Comparison of ENCODE assay signal across 1 cellular context in the genomic region with DNA sequence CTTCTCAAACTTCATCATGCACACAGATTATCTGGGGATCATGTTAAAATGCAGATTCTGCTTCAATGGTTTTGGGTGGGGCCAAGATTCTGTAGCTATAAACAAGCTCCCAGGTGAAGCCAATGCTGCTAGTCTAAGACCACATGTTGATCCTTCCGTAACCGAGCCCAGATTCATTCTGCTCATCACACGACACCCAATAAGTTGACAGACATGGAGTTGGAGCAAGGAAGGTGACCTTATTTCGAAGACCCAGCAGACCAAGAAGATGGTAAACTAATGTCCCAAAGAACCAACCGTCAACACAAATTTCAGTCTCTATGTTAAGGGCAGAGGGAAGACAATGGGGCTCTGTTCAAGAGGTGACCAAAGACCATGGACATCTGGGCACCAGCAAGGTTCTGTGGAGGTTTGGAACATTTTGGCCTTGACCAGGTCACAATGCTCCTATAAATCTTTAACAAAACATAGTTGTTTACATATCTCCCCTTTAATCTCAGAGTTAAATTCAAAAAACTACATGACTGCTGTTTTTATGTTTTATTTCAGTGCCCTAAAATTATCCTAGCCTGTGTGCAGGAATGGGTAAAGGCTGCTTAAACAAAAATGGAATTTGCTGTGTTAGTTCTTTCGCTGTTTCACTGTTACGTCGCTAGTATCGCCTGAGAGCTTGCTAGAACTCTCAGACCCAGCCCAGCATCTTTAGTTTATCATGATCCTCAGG.
TF ChIP-seq lines count a peak whose summit lies in the region.

No MANE protein-coding gene starts in this region.

TF ChIP-seq in HepG2, 621 proteins besides CTCF, POLR2A, EP300 and RAD21 (continued from another document and continues in another):
- TF ChIP-seq, protein P1, sequence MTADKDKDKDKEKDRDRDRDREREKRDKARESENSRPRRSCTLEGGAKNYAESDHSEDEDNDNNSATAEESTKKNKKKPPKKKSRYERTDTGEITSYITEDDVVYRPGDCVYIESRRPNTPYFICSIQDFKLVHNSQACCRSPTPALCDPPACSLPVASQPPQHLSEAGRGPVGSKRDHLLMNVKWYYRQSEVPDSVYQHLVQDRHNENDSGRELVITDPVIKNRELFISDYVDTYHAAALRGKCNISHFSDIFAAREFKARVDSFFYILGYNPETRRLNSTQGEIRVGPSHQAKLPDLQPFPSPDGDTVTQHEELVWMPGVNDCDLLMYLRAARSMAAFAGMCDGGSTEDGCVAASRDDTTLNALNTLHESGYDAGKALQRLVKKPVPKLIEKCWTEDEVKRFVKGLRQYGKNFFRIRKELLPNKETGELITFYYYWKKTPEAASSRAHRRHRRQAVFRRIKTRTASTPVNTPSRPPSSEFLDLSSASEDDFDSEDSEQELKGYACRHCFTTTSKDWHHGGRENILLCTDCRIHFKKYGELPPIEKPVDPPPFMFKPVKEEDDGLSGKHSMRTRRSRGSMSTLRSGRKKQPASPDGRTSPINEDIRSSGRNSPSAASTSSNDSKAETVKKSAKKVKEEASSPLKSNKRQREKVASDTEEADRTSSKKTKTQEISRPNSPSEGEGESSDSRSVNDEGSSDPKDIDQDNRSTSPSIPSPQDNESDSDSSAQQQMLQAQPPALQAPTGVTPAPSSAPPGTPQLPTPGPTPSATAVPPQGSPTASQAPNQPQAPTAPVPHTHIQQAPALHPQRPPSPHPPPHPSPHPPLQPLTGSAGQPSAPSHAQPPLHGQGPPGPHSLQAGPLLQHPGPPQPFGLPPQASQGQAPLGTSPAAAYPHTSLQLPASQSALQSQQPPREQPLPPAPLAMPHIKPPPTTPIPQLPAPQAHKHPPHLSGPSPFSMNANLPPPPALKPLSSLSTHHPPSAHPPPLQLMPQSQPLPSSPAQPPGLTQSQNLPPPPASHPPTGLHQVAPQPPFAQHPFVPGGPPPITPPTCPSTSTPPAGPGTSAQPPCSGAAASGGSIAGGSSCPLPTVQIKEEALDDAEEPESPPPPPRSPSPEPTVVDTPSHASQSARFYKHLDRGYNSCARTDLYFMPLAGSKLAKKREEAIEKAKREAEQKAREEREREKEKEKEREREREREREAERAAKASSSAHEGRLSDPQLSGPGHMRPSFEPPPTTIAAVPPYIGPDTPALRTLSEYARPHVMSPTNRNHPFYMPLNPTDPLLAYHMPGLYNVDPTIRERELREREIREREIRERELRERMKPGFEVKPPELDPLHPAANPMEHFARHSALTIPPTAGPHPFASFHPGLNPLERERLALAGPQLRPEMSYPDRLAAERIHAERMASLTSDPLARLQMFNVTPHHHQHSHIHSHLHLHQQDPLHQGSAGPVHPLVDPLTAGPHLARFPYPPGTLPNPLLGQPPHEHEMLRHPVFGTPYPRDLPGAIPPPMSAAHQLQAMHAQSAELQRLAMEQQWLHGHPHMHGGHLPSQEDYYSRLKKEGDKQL (CRISPR knock-in tag; IDR thresholded peaks at IDR 0.05; ENCODE audit: low read depth): peak; percentile 67; the same call in 1 of the 2 replicates
- TF ChIP-seq NR2F6 (IDR thresholded peaks at IDR 0.05) (peak; percentile 95), NR2F6 (CRISPR knock-in tag; IDR thresholded peaks at IDR 0.05) (peak; percentile 97), FOSL2 (CRISPR knock-in tag; IDR thresholded peaks at IDR 0.05) (peak; percentile 73), ZKSCAN8 (CRISPR knock-in tag; IDR thresholded peaks at IDR 0.05; ENCODE audit: borderline replicate concordance) (peak; percentile 68), HOXA5 (CRISPR knock-in tag; IDR thresholded peaks at IDR 0.05) (peak; percentile 57; the same call in 1 of the 2 replicates), FOXK2 (IDR thresholded peaks at IDR 0.05) (0 out of 2 replicates have a peak, but pooled peaks have one; percentile 52), HNF4A (CRISPR knock-in tag; IDR thresholded peaks at IDR 0.05) (peak; percentile 98), ZNF263 (CRISPR knock-in tag; IDR thresholded peaks at IDR 0.05) (no peak), KAT8 (CRISPR knock-in tag; IDR thresholded peaks at IDR 0.05) (peak; percentile 68), MYC (CRISPR knock-in tag; IDR thresholded peaks at IDR 0.05; ENCODE audit: borderline replicate concordance) (0 out of 2 replicates have a peak, but pooled peaks have one; percentile 13), ZNF260 (CRISPR knock-in tag; IDR thresholded peaks at IDR 0.05; ENCODE audit: borderline replicate concordance, low read depth) (no peak), NONO (IDR thresholded peaks at IDR 0.05) (no peak), NONO (CRISPR knock-in tag; conservative IDR thresholded peaks at IDR 0.05) (peak; percentile 57), FOXO4 (CRISPR knock-in tag; conservative IDR thresholded peaks at IDR 0.05) (0 out of 2 replicates have a peak, but pooled peaks have one; percentile 81), ZNF430 (CRISPR knock-in tag; IDR thresholded peaks at IDR 0.05) (peak; percentile 70; the same call in 1 of the 2 replicates), ARID2 (CRISPR knock-in tag; IDR thresholded peaks at IDR 0.05; ENCODE audit: borderline replicate concordance) (0 out of 2 replicates have a peak, but pooled peaks have one; percentile 7), FOXA1 (IDR thresholded peaks at IDR 0.05) (0 out of 2 replicates have a peak, but pooled peaks have one; percentile 39), FOXA1 (CRISPR knock-in tag; IDR thresholded peaks at IDR 0.05) (peak; percentile 67), DPF2 (CRISPR knock-in tag; IDR thresholded peaks at IDR 0.05; ENCODE audit: borderline replicate concordance, low read depth) (peak; percentile 73), ZNF232 (CRISPR knock-in tag; IDR thresholded peaks at IDR 0.05; ENCODE audit: borderline replicate concordance) (peak; percentile 74; the same call in 1 of the 2 replicates), HNF4G (IDR thresholded peaks at IDR 0.05; ENCODE audit: borderline replicate concordance, low read depth, low read length) (peak; percentile 62; the same call in 1 of the 2 replicates), HNF4G (CRISPR knock-in tag; IDR thresholded peaks at IDR 0.05; ENCODE audit: borderline replicate concordance, low read depth) (peak; percentile 76; the same call in 1 of the 2 replicates), ZEB1 (IDR thresholded peaks at IDR 0.05; ENCODE audit: insufficient replicate concordance, low read depth) (peak; percentile 44), ZNF549 (CRISPR knock-in tag; IDR thresholded peaks at IDR 0.05) (0 out of 2 replicates have a peak, but pooled peaks have one; percentile 63), DMTF1 (CRISPR knock-in tag; IDR thresholded peaks at IDR 0.05) (no peak), U2AF2 (IDR thresholded peaks at IDR 0.05; ENCODE audit: low read depth, low read length) (no peak), SRSF1 (optimal IDR thresholded peaks at IDR 0.05; ENCODE audit: low read depth, low read length) (no peak), JUNB (CRISPR knock-in tag; IDR thresholded peaks at IDR 0.05; ENCODE audit: borderline replicate concordance) (no peak; the same call in 1 of the 2 replicates), ZSCAN9 (CRISPR knock-in tag; IDR thresholded peaks at IDR 0.05; ENCODE audit: borderline replicate concordance) (peak; percentile 71; the same call in 1 of the 2 replicates), ZNF318 (CRISPR knock-in tag; IDR thresholded peaks at IDR 0.05) (peak; percentile 56), ADNP (CRISPR knock-in tag; IDR thresholded peaks at IDR 0.05) (peak; percentile 12; the same call in 1 of the 2 replicates), NFIC (IDR thresholded peaks at IDR 0.05; ENCODE audit: low read length) (peak; percentile 87; the same call in 1 of the 2 replicates)
- TF ChIP-seq, protein P2, sequence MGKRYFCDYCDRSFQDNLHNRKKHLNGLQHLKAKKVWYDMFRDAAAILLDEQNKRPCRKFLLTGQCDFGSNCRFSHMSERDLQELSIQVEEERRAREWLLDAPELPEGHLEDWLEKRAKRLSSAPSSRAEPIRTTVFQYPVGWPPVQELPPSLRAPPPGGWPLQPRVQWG (CRISPR knock-in tag; IDR thresholded peaks at IDR 0.05; ENCODE audit: borderline replicate concordance, low read depth): no peak
- TF ChIP-seq, protein P3, sequence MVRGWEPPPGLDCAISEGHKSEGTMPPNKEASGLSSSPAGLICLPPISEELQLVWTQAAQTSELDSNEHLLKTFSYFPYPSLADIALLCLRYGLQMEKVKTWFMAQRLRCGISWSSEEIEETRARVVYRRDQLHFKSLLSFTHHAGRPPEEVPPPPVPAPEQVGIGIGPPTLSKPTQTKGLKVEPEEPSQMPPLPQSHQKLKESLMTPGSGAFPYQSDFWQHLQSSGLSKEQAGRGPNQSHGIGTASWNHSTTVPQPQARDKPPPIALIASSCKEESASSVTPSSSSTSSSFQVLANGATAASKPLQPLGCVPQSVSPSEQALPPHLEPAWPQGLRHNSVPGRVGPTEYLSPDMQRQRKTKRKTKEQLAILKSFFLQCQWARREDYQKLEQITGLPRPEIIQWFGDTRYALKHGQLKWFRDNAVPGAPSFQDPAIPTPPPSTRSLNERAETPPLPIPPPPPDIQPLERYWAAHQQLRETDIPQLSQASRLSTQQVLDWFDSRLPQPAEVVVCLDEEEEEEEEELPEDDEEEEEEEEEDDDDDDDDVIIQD (CRISPR knock-in tag; IDR thresholded peaks at IDR 0.05; ENCODE audit: low read depth): peak; percentile 98
